In the genomic region with DNA sequence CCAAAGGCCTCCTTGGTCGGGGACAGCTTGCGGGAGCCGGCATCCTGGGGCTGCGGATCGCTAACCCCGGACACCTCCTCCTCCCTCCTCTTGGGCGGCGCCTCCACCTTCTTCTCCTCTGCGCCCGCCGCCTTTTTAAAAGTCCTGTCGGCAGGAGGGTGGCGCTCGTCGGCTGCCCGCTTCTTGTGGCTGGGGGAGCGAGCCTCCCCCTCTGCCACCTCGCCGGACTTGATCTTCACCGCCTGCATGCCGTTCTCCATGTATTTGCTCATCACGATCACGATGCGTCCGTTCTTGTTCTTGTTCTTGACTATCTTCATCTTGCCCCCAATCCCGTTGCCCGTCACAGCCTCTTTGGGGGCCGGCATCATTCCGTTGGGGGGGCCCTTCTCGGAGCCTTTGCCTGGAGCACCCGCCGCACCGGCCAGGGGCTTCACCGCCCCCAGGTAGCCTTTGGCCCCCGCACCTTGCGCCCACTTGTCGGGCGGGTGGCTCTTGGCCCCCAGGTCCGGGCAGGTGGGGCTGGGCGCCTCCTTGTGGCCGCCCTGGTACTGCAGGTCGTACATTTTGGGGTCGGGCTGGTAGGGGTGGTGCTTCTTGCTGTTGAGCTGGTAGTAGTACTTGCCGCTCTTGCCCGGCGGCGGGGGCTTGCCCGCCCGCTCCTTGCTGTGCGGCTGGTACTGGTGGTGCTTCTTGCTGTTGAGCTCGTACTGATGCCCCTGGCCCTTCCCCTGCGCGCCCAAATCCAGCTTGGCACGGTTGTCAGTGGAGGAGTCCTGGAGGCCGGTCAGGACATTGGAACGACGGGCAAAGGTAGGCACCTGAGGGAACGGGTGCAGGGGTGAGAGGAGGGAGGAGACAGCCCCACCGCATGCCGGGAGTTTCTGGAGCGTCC, we compare ENCODE assay signal across 1 cellular context.
TF ChIP-seq lines count a peak whose summit lies in the region.

No MANE protein-coding gene starts in this region.

TF ChIP-seq in K562, 482 proteins besides CTCF, POLR2A, EP300 and RAD21 (continued from another document and continues in another):
- TF ChIP-seq, protein P1, sequence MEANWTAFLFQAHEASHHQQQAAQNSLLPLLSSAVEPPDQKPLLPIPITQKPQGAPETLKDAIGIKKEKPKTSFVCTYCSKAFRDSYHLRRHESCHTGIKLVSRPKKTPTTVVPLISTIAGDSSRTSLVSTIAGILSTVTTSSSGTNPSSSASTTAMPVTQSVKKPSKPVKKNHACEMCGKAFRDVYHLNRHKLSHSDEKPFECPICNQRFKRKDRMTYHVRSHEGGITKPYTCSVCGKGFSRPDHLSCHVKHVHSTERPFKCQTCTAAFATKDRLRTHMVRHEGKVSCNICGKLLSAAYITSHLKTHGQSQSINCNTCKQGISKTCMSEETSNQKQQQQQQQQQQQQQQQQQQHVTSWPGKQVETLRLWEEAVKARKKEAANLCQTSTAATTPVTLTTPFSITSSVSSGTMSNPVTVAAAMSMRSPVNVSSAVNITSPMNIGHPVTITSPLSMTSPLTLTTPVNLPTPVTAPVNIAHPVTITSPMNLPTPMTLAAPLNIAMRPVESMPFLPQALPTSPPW (CRISPR knock-in tag; IDR thresholded peaks at IDR 0.05): peak; percentile 73
- no peak for TF ChIP-seq EZH2 (IDR thresholded peaks at IDR 0.05; ENCODE audit: borderline replicate concordance, low read depth, low read length)
- TF ChIP-seq SAFB2 (IDR thresholded peaks at IDR 0.05; ENCODE audit: borderline replicate concordance, low read depth, low read length, severe bottlenecking): no peak
- no peak for TF ChIP-seq MAFG (tag; conservative IDR thresholded peaks at IDR 0.05)
- TF ChIP-seq ZNF212 (CRISPR knock-in tag; IDR thresholded peaks at IDR 0.05): no peak
- no peak for TF ChIP-seq HNRNPK (IDR thresholded peaks at IDR 0.05; ENCODE audit: low read depth, low read length, poor library complexity, severe bottlenecking)
- no peak for TF ChIP-seq ZNF347 (CRISPR knock-in tag; IDR thresholded peaks at IDR 0.05; ENCODE audit: low read depth)
- TF ChIP-seq SMARCC2 (IDR thresholded peaks at IDR 0.05; ENCODE audit: low read depth): no peak
- no peak for TF ChIP-seq GABPB2 (CRISPR knock-in tag; conservative IDR thresholded peaks at IDR 0.05)
- TF ChIP-seq SAP30 (IDR thresholded peaks at IDR 0.05; ENCODE audit: borderline replicate concordance, insufficient read depth, low read depth, low read length, poor library complexity, severe bottlenecking): no peak
- TF ChIP-seq HNRNPL (IDR thresholded peaks at IDR 0.05; ENCODE audit: low read depth, low read length): 0 out of 2 replicates have a peak, but pooled peaks have one; percentile 62
- no peak for TF ChIP-seq ZNF316 (IDR thresholded peaks at IDR 0.05)
- TF ChIP-seq HCFC1 (IDR thresholded peaks at IDR 0.05; ENCODE audit: low read depth, low read length): no peak; the same call in 1 of the 2 replicates
- TF ChIP-seq KAT2B (IDR thresholded peaks at IDR 0.05; ENCODE audit: low read depth, low read length): no peak
- no peak for TF ChIP-seq HDAC1 (IDR thresholded peaks at IDR 0.05)
- TF ChIP-seq ZNF589 (CRISPR knock-in tag; IDR thresholded peaks at IDR 0.05; ENCODE audit: low read depth): no peak
- TF ChIP-seq, protein P2, sequence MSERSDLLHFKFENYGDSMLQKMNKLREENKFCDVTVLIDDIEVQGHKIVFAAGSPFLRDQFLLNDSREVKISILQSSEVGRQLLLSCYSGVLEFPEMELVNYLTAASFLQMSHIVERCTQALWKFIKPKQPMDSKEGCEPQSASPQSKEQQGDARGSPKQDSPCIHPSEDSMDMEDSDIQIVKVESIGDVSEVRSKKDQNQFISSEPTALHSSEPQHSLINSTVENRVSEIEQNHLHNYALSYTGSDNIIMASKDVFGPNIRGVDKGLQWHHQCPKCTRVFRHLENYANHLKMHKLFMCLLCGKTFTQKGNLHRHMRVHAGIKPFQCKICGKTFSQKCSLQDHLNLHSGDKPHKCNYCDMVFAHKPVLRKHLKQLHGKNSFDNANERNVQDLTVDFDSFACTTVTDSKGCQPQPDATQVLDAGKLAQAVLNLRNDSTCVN (CRISPR knock-in tag; IDR thresholded peaks at IDR 0.05): no peak
- no peak for TF ChIP-seq MBD2 (IDR thresholded peaks at IDR 0.05; ENCODE audit: borderline replicate concordance, low read depth)
- TF ChIP-seq MYBL2 (IDR thresholded peaks at IDR 0.05; ENCODE audit: low read depth): no peak
- no peak for TF ChIP-seq MYBL2 (CRISPR knock-in tag; IDR thresholded peaks at IDR 0.05; ENCODE audit: borderline replicate concordance)
- no peak for TF ChIP-seq CCNT2 (IDR thresholded peaks at IDR 0.05; ENCODE audit: borderline replicate concordance, extremely low read depth, insufficient read length, low read depth, low read length)
- TF ChIP-seq, protein P3, sequence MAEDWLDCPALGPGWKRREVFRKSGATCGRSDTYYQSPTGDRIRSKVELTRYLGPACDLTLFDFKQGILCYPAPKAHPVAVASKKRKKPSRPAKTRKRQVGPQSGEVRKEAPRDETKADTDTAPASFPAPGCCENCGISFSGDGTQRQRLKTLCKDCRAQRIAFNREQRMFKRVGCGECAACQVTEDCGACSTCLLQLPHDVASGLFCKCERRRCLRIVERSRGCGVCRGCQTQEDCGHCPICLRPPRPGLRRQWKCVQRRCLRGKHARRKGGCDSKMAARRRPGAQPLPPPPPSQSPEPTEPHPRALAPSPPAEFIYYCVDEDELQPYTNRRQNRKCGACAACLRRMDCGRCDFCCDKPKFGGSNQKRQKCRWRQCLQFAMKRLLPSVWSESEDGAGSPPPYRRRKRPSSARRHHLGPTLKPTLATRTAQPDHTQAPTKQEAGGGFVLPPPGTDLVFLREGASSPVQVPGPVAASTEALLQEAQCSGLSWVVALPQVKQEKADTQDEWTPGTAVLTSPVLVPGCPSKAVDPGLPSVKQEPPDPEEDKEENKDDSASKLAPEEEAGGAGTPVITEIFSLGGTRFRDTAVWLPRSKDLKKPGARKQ (CRISPR knock-in tag; IDR thresholded peaks at IDR 0.05): 0 out of 2 replicates have a peak, but pooled peaks have one; percentile 56
- TF ChIP-seq ZNF175 (CRISPR knock-in tag; IDR thresholded peaks at IDR 0.05; ENCODE audit: low read depth): no peak
- TF ChIP-seq ZFP1 (CRISPR knock-in tag; IDR thresholded peaks at IDR 0.05): no peak
- TF ChIP-seq, protein P4, sequence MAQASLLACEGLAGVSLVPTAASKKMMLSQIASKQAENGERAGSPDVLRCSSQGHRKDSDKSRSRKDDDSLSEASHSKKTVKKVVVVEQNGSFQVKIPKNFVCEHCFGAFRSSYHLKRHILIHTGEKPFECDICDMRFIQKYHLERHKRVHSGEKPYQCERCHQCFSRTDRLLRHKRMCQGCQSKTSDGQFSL (CRISPR knock-in tag; IDR thresholded peaks at IDR 0.05): no peak; the same call in 1 of the 2 replicates
- TF ChIP-seq, protein P4 (tag; IDR thresholded peaks at IDR 0.05): no peak
- TF ChIP-seq ZNF707 (CRISPR knock-in tag; conservative IDR thresholded peaks at IDR 0.05): no peak
- no peak for TF ChIP-seq NR2C1 (IDR thresholded peaks at IDR 0.05)
- TF ChIP-seq NR2C1 (tag; IDR thresholded peaks at IDR 0.05): 0 out of 2 replicates have a peak, but pooled peaks have one; percentile 11
- TF ChIP-seq SMARCB1 (IDR thresholded peaks at IDR 0.05; ENCODE audit: insufficient read length, low read depth): no peak
- no peak for TF ChIP-seq ZKSCAN8 (CRISPR knock-in tag; IDR thresholded peaks at IDR 0.05)
- no peak for TF ChIP-seq ZZZ3 (IDR thresholded peaks at IDR 0.05)
- TF ChIP-seq RBBP5 (IDR thresholded peaks at IDR 0.05; ENCODE audit: borderline replicate concordance, insufficient read depth, low read length, poor library complexity, severe bottlenecking): no peak
- TF ChIP-seq, protein P5, sequence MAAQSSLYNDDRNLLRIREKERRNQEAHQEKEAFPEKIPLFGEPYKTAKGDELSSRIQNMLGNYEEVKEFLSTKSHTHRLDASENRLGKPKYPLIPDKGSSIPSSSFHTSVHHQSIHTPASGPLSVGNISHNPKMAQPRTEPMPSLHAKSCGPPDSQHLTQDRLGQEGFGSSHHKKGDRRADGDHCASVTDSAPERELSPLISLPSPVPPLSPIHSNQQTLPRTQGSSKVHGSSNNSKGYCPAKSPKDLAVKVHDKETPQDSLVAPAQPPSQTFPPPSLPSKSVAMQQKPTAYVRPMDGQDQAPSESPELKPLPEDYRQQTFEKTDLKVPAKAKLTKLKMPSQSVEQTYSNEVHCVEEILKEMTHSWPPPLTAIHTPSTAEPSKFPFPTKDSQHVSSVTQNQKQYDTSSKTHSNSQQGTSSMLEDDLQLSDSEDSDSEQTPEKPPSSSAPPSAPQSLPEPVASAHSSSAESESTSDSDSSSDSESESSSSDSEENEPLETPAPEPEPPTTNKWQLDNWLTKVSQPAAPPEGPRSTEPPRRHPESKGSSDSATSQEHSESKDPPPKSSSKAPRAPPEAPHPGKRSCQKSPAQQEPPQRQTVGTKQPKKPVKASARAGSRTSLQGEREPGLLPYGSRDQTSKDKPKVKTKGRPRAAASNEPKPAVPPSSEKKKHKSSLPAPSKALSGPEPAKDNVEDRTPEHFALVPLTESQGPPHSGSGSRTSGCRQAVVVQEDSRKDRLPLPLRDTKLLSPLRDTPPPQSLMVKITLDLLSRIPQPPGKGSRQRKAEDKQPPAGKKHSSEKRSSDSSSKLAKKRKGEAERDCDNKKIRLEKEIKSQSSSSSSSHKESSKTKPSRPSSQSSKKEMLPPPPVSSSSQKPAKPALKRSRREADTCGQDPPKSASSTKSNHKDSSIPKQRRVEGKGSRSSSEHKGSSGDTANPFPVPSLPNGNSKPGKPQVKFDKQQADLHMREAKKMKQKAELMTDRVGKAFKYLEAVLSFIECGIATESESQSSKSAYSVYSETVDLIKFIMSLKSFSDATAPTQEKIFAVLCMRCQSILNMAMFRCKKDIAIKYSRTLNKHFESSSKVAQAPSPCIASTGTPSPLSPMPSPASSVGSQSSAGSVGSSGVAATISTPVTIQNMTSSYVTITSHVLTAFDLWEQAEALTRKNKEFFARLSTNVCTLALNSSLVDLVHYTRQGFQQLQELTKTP (IDR thresholded peaks at IDR 0.05; ENCODE audit: low read depth in 1 of 2, partially characterized antibody in 2 of 2): peak in 1 of 2 experiments; percentile 17
- TF ChIP-seq ZNF174 (CRISPR knock-in tag; IDR thresholded peaks at IDR 0.05): no peak
- TF ChIP-seq, protein P6, sequence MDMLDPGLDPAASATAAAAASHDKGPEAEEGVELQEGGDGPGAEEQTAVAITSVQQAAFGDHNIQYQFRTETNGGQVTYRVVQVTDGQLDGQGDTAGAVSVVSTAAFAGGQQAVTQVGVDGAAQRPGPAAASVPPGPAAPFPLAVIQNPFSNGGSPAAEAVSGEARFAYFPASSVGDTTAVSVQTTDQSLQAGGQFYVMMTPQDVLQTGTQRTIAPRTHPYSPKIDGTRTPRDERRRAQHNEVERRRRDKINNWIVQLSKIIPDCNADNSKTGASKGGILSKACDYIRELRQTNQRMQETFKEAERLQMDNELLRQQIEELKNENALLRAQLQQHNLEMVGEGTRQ (CRISPR knock-in tag; IDR thresholded peaks at IDR 0.05): no peak
- TF ChIP-seq, protein P7, sequence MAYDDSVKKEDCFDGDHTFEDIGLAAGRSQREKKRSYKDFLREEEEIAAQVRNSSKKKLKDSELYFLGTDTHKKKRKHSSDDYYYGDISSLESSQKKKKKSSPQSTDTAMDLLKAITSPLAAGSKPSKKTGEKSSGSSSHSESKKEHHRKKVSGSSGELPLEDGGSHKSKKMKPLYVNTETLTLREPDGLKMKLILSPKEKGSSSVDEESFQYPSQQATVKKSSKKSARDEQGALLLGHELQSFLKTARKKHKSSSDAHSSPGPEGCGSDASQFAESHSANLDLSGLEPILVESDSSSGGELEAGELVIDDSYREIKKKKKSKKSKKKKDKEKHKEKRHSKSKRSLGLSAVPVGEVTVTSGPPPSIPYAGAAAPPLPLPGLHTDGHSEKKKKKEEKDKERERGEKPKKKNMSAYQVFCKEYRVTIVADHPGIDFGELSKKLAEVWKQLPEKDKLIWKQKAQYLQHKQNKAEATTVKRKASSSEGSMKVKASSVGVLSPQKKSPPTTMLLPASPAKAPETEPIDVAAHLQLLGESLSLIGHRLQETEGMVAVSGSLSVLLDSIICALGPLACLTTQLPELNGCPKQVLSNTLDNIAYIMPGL (CRISPR knock-in tag; IDR thresholded peaks at IDR 0.05): no peak
- TF ChIP-seq, protein P8, sequence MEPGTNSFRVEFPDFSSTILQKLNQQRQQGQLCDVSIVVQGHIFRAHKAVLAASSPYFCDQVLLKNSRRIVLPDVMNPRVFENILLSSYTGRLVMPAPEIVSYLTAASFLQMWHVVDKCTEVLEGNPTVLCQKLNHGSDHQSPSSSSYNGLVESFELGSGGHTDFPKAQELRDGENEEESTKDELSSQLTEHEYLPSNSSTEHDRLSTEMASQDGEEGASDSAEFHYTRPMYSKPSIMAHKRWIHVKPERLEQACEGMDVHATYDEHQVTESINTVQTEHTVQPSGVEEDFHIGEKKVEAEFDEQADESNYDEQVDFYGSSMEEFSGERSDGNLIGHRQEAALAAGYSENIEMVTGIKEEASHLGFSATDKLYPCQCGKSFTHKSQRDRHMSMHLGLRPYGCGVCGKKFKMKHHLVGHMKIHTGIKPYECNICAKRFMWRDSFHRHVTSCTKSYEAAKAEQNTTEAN (CRISPR knock-in tag; IDR thresholded peaks at IDR 0.05): no peak
- TF ChIP-seq, protein P9, sequence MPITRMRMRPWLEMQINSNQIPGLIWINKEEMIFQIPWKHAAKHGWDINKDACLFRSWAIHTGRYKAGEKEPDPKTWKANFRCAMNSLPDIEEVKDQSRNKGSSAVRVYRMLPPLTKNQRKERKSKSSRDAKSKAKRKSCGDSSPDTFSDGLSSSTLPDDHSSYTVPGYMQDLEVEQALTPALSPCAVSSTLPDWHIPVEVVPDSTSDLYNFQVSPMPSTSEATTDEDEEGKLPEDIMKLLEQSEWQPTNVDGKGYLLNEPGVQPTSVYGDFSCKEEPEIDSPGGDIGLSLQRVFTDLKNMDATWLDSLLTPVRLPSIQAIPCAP (CRISPR knock-in tag; IDR thresholded peaks at IDR 0.05; ENCODE audit: borderline replicate concordance): no peak
- TF ChIP-seq HMGN3 (IDR thresholded peaks at IDR 0.05; ENCODE audit: borderline replicate concordance, extremely low read depth, insufficient read length, low read depth, low read length): peak; percentile 65
- TF ChIP-seq, protein P10, sequence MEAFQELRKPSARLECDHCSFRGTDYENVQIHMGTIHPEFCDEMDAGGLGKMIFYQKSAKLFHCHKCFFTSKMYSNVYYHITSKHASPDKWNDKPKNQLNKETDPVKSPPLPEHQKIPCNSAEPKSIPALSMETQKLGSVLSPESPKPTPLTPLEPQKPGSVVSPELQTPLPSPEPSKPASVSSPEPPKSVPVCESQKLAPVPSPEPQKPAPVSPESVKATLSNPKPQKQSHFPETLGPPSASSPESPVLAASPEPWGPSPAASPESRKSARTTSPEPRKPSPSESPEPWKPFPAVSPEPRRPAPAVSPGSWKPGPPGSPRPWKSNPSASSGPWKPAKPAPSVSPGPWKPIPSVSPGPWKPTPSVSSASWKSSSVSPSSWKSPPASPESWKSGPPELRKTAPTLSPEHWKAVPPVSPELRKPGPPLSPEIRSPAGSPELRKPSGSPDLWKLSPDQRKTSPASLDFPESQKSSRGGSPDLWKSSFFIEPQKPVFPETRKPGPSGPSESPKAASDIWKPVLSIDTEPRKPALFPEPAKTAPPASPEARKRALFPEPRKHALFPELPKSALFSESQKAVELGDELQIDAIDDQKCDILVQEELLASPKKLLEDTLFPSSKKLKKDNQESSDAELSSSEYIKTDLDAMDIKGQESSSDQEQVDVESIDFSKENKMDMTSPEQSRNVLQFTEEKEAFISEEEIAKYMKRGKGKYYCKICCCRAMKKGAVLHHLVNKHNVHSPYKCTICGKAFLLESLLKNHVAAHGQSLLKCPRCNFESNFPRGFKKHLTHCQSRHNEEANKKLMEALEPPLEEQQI (IDR thresholded peaks at IDR 0.05): no peak
- no peak for TF ChIP-seq PHF21A (IDR thresholded peaks at IDR 0.05; ENCODE audit: borderline replicate concordance, low read depth)
- TF ChIP-seq SP2 (IDR thresholded peaks at IDR 0.05; ENCODE audit: extremely low read depth, low read depth, low read length, poor library complexity, severe bottlenecking): no peak
- no peak for TF ChIP-seq RFX1 (IDR thresholded peaks at IDR 0.05)
